1 cellular context compared by ENCODE assay signal in the genomic region with DNA sequence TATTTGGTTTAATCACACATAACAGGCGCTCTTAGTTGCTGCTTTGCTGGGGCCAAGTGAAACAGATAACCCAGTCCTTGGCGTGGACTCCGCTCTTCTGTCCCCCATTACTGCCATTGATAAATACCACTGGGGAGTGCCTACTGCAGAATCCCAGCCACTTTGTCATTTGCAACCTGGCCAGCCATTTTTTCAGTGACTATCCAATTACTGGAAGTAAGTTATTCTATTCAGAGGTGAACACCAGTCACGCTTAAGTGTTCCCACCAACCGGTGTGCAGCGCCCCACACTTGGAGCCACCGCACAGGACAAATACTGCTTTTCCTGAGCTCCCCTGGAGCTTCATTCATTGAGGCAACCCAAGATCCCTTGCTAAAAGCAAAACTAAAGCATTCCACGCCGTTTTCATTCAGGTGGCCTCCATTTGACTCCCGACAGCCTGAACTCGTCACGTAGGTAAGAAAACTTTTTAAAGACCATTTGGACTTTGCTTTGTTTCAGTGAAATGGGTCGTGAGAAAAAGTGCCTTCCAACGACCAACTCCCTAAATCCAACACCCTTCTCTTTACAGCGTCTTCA.
TF ChIP-seq lines count a peak whose summit lies in the region.

No MANE protein-coding gene starts in this region.

TF ChIP-seq in HEK293, 187 proteins besides CTCF, POLR2A, EP300 and RAD21 (continued from another document):
- TF ChIP-seq, protein P1, sequence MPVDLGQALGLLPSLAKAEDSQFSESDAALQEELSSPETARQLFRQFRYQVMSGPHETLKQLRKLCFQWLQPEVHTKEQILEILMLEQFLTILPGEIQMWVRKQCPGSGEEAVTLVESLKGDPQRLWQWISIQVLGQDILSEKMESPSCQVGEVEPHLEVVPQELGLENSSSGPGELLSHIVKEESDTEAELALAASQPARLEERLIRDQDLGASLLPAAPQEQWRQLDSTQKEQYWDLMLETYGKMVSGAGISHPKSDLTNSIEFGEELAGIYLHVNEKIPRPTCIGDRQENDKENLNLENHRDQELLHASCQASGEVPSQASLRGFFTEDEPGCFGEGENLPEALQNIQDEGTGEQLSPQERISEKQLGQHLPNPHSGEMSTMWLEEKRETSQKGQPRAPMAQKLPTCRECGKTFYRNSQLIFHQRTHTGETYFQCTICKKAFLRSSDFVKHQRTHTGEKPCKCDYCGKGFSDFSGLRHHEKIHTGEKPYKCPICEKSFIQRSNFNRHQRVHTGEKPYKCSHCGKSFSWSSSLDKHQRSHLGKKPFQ (tag by site-specific recombination; IDR thresholded peaks at IDR 0.05), result peak; percentile 87
- TF ChIP-seq ZNF529 (tag by site-specific recombination; IDR thresholded peaks at IDR 0.05; ENCODE audit: insufficient replicate concordance), result no peak
- TF ChIP-seq, protein P2, sequence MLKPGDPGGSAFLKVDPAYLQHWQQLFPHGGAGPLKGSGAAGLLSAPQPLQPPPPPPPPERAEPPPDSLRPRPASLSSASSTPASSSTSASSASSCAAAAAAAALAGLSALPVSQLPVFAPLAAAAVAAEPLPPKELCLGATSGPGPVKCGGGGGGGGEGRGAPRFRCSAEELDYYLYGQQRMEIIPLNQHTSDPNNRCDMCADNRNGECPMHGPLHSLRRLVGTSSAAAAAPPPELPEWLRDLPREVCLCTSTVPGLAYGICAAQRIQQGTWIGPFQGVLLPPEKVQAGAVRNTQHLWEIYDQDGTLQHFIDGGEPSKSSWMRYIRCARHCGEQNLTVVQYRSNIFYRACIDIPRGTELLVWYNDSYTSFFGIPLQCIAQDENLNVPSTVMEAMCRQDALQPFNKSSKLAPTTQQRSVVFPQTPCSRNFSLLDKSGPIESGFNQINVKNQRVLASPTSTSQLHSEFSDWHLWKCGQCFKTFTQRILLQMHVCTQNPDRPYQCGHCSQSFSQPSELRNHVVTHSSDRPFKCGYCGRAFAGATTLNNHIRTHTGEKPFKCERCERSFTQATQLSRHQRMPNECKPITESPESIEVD (tag by site-specific recombination; IDR thresholded peaks at IDR 0.05), result 0 out of 2 replicates have a peak, but pooled peaks have one; percentile 25
- TF ChIP-seq, protein P3, sequence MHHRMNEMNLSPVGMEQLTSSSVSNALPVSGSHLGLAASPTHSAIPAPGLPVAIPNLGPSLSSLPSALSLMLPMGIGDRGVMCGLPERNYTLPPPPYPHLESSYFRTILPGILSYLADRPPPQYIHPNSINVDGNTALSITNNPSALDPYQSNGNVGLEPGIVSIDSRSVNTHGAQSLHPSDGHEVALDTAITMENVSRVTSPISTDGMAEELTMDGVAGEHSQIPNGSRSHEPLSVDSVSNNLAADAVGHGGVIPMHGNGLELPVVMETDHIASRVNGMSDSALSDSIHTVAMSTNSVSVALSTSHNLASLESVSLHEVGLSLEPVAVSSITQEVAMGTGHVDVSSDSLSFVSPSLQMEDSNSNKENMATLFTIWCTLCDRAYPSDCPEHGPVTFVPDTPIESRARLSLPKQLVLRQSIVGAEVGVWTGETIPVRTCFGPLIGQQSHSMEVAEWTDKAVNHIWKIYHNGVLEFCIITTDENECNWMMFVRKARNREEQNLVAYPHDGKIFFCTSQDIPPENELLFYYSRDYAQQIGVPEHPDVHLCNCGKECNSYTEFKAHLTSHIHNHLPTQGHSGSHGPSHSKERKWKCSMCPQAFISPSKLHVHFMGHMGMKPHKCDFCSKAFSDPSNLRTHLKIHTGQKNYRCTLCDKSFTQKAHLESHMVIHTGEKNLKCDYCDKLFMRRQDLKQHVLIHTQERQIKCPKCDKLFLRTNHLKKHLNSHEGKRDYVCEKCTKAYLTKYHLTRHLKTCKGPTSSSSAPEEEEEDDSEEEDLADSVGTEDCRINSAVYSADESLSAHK (tag by site-specific recombination; IDR thresholded peaks at IDR 0.05), result peak; percentile 57; the same call in 1 of the 2 replicates
- no peak for TF ChIP-seq PRDM1 (tag by site-specific recombination; IDR thresholded peaks at IDR 0.05)
- no peak for TF ChIP-seq ZNF132 (tag by site-specific recombination; IDR thresholded peaks at IDR 0.05; ENCODE audit: borderline replicate concordance)
- TF ChIP-seq BCL6B (tag by site-specific recombination; IDR thresholded peaks at IDR 0.05), result no peak
- TF ChIP-seq ZNF76 (tag by site-specific recombination; IDR thresholded peaks at IDR 0.05; ENCODE audit: borderline replicate concordance, low read depth), result 0 out of 2 replicates have a peak, but pooled peaks have one; percentile 20
- TF ChIP-seq, protein P4, sequence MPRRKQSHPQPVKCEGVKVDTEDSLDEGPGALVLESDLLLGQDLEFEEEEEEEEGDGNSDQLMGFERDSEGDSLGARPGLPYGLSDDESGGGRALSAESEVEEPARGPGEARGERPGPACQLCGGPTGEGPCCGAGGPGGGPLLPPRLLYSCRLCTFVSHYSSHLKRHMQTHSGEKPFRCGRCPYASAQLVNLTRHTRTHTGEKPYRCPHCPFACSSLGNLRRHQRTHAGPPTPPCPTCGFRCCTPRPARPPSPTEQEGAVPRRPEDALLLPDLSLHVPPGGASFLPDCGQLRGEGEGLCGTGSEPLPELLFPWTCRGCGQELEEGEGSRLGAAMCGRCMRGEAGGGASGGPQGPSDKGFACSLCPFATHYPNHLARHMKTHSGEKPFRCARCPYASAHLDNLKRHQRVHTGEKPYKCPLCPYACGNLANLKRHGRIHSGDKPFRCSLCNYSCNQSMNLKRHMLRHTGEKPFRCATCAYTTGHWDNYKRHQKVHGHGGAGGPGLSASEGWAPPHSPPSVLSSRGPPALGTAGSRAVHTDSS (tag by site-specific recombination; IDR thresholded peaks at IDR 0.05), result no peak
- peak; percentile 76 for TF ChIP-seq GLIS1 (tag by site-specific recombination; IDR thresholded peaks at IDR 0.05)
- no peak for TF ChIP-seq ZNF24 (tag by site-specific recombination; IDR thresholded peaks at IDR 0.05)
- no peak for TF ChIP-seq ZNF639 (tag by site-specific recombination; IDR thresholded peaks at IDR 0.05)
- TF ChIP-seq ZNF274 (IDR thresholded peaks at IDR 0.05; ENCODE audit: low read length), result no peak
- TF ChIP-seq ZNF274 (tag by site-specific recombination; IDR thresholded peaks at IDR 0.05; ENCODE audit: borderline replicate concordance), result no peak
- no peak for TF ChIP-seq ZNF19 (tag by site-specific recombination; IDR thresholded peaks at IDR 0.05; ENCODE audit: low read depth)
- TF ChIP-seq ZNF747 (tag by site-specific recombination; IDR thresholded peaks at IDR 0.05), result no peak
